Comparison of ENCODE assay signal across 8 cellular contexts in the genomic region with DNA sequence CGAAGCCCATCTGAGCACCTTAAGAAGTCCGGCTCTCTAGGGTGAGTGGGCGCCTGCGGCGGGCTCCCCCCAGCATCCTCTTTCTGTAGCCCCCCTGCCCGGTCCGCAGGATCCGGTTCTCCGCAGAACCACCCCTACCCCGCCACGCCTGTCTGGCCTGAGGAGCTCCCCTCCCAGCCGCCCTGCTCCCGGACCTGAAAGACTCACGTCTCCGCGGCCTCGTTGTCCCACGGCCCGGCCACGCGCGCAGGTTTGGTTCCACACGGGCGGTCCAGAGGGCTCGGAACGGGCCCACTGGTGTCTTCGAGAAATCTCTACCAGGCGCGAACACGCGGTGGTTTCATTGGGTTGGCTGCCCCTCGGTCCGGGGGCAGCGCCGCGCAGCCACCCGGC. TPM values are rescaled to one million over a fixed set of nuclear protein-coding genes. Genes with fewer than 3 reads are reported as not detected.
DNase-seq lines count a peak whose midpoint lies in the region; ATAC-seq and TF ChIP-seq lines count a peak whose summit lies in the region.

No MANE protein-coding gene starts in this region.

- H3K4me1 ChIP-seq in adipocyte (ENCODE audit: control insufficient read depth, insufficient read depth, low read length) (peaks cover 21% of the 10 kb centered on the region), liver (ENCODE audit: control insufficient read depth in 4 of 4, insufficient read depth in 4 of 4, low read length in 3 of 4) (peaks cover 4 to 35% (median 26%) of the 10 kb centered on the region in 4 donors)

- TF ChIP-seq RAD21 in liver (IDR thresholded peaks at IDR 0.05): no peak

- peak overlapping the region; percentile 91 for H3K4me3 Mint-ChIP-seq in type B pancreatic cell

- peak overlapping the region; percentile 92 for H3K27ac Mint-ChIP-seq in type B pancreatic cell

- H3K4me3 ChIP-seq in adipocyte (ENCODE audit: low read length) (peak overlapping the region; percentile 97), liver (ENCODE audit: low read depth in 1 of 3, low read length in 3 of 3) (peak overlapping the region; percentile 80 to 88 (median 82))

- H3K4me1 Mint-ChIP-seq in type B pancreatic cell (ENCODE audit: unreplicated experiment): peaks cover 36% of the 10 kb centered on the region

- H3K9ac ChIP-seq in adipocyte (ENCODE audit: low read length): peak overlapping the region; percentile 96
- H3K9ac ChIP-seq in liver (ENCODE audit: low read depth in 1 of 2, low read length in 2 of 2): peak overlapping the region; percentile 74 to 95

- H3K36me3 Mint-ChIP-seq in type B pancreatic cell: peaks cover 34% of the 10 kb centered on the region

- peaks cover 13% of the 10 kb centered on the region for H3K36me3 ChIP-seq in adipocyte (ENCODE audit: control insufficient read depth, insufficient read depth, low read length, severe bottlenecking)
- peaks cover 0 to 5% (median 3%) of the 10 kb centered on the region in 4 donors for H3K36me3 ChIP-seq in liver (ENCODE audit: control insufficient read depth in 4 of 4, insufficient read depth in 3 of 4, low read depth in 1 of 4, low read length in 3 of 4)

- ATAC-seq in HG03095 (IDR thresholded peaks at IDR 0.05; ENCODE audit: unreplicated experiment): peak; percentile 6

- H3K9me3 ChIP-seq in adipocyte (ENCODE audit: control insufficient read depth, low read length) (no peaks in the 10 kb centered on the region), liver (ENCODE audit: control insufficient read depth in 4 of 4, low read length in 3 of 4) (no peaks in the 10 kb centered on the region)

- H3K9me3 Mint-ChIP-seq in type B pancreatic cell: no peaks in the 10 kb centered on the region

- DNase-seq in DMS53 (lab: John Stamatoyannopoulos, UW) (peak; percentile 84), DMS53 treated with DMSO at 0.1 percent for 48 hours (lab: John Stamatoyannopoulos, UW; ENCODE audit: unreplicated experiment) (no peak), adipocyte (ENCODE audit: low read depth) (no peak), type B pancreatic cell (ENCODE audit: extremely low spot score, unreplicated experiment) (no peak), SKM-1 (lab: John Stamatoyannopoulos, UW; ENCODE audit: unreplicated experiment) (no peak)
- DNase-seq in stimulated activated CD4-positive, alpha-beta T cell treated with anti-CD3 and anti-CD28 coated beads, Interleukin-2, amount 100 ng/mL, for 24 hours: no peak

- H3K27ac ChIP-seq in liver (ENCODE audit: low read depth in 1 of 2, low read length in 2 of 2): peak overlapping the region; percentile 99 to 100

- H3K27me3 ChIP-seq in adipocyte (replicated peaks; ENCODE audit: control insufficient read depth, insufficient read depth, low read length) (no peaks in the 10 kb centered on the region), liver (ENCODE audit: control insufficient read depth in 4 of 4, insufficient read depth in 4 of 4, low read length in 3 of 4) (no peaks in the 10 kb centered on the region)

- under 1% methylated on average over 37 of the region's 37 CpGs for WGBS in liver

- no peaks in the 10 kb centered on the region for H3K27me3 Mint-ChIP-seq in type B pancreatic cell

- TF ChIP-seq CTCF in liver (IDR thresholded peaks at IDR 0.05; ENCODE audit: low read depth, low read length, missing input control) (no peak), type B pancreatic cell (conservative IDR thresholded peaks at IDR 0.05) (no peak)

TF ChIP-seq in liver, 16 proteins besides CTCF, POLR2A, EP300 and RAD21:
- TF ChIP-seq, protein P1, sequence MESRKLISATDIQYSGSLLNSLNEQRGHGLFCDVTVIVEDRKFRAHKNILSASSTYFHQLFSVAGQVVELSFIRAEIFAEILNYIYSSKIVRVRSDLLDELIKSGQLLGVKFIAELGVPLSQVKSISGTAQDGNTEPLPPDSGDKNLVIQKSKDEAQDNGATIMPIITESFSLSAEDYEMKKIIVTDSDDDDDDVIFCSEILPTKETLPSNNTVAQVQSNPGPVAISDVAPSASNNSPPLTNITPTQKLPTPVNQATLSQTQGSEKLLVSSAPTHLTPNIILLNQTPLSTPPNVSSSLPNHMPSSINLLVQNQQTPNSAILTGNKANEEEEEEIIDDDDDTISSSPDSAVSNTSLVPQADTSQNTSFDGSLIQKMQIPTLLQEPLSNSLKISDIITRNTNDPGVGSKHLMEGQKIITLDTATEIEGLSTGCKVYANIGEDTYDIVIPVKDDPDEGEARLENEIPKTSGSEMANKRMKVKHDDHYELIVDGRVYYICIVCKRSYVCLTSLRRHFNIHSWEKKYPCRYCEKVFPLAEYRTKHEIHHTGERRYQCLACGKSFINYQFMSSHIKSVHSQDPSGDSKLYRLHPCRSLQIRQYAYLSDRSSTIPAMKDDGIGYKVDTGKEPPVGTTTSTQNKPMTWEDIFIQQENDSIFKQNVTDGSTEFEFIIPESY (IDR thresholded peaks at IDR 0.05): no peak
- TF ChIP-seq EGR1 (IDR thresholded peaks at IDR 0.05; ENCODE audit: low read depth in 2 of 2): no peak
- TF ChIP-seq, protein P2, sequence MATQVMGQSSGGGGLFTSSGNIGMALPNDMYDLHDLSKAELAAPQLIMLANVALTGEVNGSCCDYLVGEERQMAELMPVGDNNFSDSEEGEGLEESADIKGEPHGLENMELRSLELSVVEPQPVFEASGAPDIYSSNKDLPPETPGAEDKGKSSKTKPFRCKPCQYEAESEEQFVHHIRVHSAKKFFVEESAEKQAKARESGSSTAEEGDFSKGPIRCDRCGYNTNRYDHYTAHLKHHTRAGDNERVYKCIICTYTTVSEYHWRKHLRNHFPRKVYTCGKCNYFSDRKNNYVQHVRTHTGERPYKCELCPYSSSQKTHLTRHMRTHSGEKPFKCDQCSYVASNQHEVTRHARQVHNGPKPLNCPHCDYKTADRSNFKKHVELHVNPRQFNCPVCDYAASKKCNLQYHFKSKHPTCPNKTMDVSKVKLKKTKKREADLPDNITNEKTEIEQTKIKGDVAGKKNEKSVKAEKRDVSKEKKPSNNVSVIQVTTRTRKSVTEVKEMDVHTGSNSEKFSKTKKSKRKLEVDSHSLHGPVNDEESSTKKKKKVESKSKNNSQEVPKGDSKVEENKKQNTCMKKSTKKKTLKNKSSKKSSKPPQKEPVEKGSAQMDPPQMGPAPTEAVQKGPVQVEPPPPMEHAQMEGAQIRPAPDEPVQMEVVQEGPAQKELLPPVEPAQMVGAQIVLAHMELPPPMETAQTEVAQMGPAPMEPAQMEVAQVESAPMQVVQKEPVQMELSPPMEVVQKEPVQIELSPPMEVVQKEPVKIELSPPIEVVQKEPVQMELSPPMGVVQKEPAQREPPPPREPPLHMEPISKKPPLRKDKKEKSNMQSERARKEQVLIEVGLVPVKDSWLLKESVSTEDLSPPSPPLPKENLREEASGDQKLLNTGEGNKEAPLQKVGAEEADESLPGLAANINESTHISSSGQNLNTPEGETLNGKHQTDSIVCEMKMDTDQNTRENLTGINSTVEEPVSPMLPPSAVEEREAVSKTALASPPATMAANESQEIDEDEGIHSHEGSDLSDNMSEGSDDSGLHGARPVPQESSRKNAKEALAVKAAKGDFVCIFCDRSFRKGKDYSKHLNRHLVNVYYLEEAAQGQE (IDR thresholded peaks at IDR 0.05): no peak
- TF ChIP-seq, protein P3, sequence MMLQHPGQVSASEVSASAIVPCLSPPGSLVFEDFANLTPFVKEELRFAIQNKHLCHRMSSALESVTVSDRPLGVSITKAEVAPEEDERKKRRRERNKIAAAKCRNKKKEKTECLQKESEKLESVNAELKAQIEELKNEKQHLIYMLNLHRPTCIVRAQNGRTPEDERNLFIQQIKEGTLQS (IDR thresholded peaks at IDR 0.05): no peak
- TF ChIP-seq HNF4A (conservative IDR thresholded peaks at IDR 0.05): no peak
- no peak for TF ChIP-seq FOXA1 (IDR thresholded peaks at IDR 0.05)
- no peak for TF ChIP-seq RXRA (IDR thresholded peaks at IDR 0.05)
- TF ChIP-seq NR2F2 (IDR thresholded peaks at IDR 0.05): no peak
- TF ChIP-seq MAX (IDR thresholded peaks at IDR 0.05): no peak
- TF ChIP-seq GABPA (IDR thresholded peaks at IDR 0.05 in 1 of 2, conservative IDR thresholded peaks at IDR 0.05 in 1 of 2): no peak
- no peak for TF ChIP-seq TAF1 (conservative IDR thresholded peaks at IDR 0.05)
- no peak for TF ChIP-seq FOXA2 (IDR thresholded peaks at IDR 0.05)
- no peak for TF ChIP-seq YY1 (IDR thresholded peaks at IDR 0.05)

RNA-seq across cellular contexts. Expression of gene SLC39A6, which starts 0.2 kb away (rescaled TPM):
- 10 to 100 TPM; 10.3 to 16.6 TPM for total RNA-seq in liver
- polyA plus RNA-seq in liver: 1 to 10 TPM; 4.6 to 6.3 TPM
- 29.7 and 48.7 TPM in 2 replicates for total RNA-seq in type B pancreatic cell (ENCODE audit: low replicate concordance)

RNA-seq across cellular contexts. Expression of gene ELP2, which starts 0.8 kb away (rescaled TPM):
- 10 to 100 TPM; 51.7 to 78.1 TPM for total RNA-seq in liver
- 10 to 100 TPM; 27.3 to 50.0 TPM for polyA plus RNA-seq in liver
- total RNA-seq in type B pancreatic cell (ENCODE audit: low replicate concordance): 79.2 and 94.6 TPM in 2 replicates

RNA-seq across cellular contexts. Expression of gene MOCOS, which starts 58.4 kb away (rescaled TPM):
- total RNA-seq in liver (10 to 100 TPM in 1 of 2 donors, 1 to 10 TPM in 1; 1.9 to 27.0 TPM), type B pancreatic cell (ENCODE audit: low replicate concordance) (2.4 and 3.2 TPM in 2 replicates)
- polyA plus RNA-seq in liver: 10 to 100 TPM; 13.0 to 20.9 TPM
